ENCODE assay signal across 14 cellular contexts in the genomic region with DNA sequence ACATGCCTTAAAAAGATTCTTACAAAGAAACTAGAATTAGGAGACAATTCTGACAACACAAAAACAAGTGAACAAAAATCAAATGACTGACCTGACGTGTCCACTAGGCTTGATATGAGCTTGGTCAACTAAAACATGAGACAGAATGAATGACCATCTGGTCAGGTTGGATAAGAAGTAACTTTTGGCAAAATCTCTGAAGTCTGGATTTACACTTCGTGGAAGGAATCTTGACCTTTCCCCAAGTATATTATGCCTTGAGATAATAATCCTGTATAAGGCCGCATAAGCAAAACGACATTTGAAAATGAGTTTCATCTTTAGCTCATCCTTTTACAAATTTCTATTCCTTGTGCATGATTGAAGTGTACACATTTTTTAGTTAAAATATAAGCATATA. TPM values are rescaled to one million over a fixed set of nuclear protein-coding genes. Genes with fewer than 3 reads are reported as not detected.
A peak's percentile ranks its signal among the peaks of the same experiment; 100 is the strongest.
DNase-seq lines count a peak whose midpoint lies in the region; ATAC-seq and TF ChIP-seq lines count a peak whose summit lies in the region.
"Had no signal": no experiment of that assay in that cellular context is flagged by ENCODE, and none has a peak within 500 bp of the region (broad histone marks: within the 10 kb centered on the region; RNA-seq: fewer than 3 reads in every experiment).

No MANE protein-coding gene starts in this region.

- no peaks in the 10 kb centered on the region for H3K9me3 ChIP-seq in liver (ENCODE audit: control insufficient read depth in 4 of 4, low read length in 3 of 4)

- peaks cover 30% of the 10 kb centered on the region for H3K27me3 Mint-ChIP-seq in GM23338 (ENCODE audit: insufficient read depth, low read depth, poor library complexity)

- H2AFZ ChIP-seq in GM23338, result no peak overlapping the region; the same call in 1 of the 2 replicates

- H3K27me3 ChIP-seq in GM23338 (ENCODE audit: insufficient read depth) (peaks cover 26% of the 10 kb centered on the region), liver (ENCODE audit: control insufficient read depth in 4 of 4, insufficient read depth in 4 of 4, low read length in 3 of 4) (no peaks in the 10 kb centered on the region)
- H3K27me3 ChIP-seq: BLaER1 treated with 17β-estradiol and CSF1 and Interleukin-3, amounts not matched to agents 10 nM and 100 nM had no signal

- H3K4me1 ChIP-seq in GM23338 (ENCODE audit: insufficient read depth) (no peaks in the 10 kb centered on the region), liver (ENCODE audit: control insufficient read depth in 4 of 4, insufficient read depth in 4 of 4, low read length in 3 of 4) (peaks cover 15 to 75% (median 57%) of the 10 kb centered on the region in 4 donors)
- H3K4me1 ChIP-seq: BLaER1 treated with 17β-estradiol and CSF1 and Interleukin-3, amounts not matched to agents 10 nM and 100 nM had no signal

- no peaks in the 10 kb centered on the region for H3K9me2 ChIP-seq in GM23338 (ENCODE audit: insufficient read depth)

- no peak overlapping the region for H3K9ac ChIP-seq in liver (ENCODE audit: low read depth in 1 of 2, low read length in 2 of 2)
- H3K9ac ChIP-seq: BLaER1 treated with 17β-estradiol and CSF1 and Interleukin-3, amounts not matched to agents 10 nM and 100 nM had no signal

- no peaks in the 10 kb centered on the region for H3K79me2 ChIP-seq in GM23338 (replicated peaks; ENCODE audit: insufficient read depth)

- H3K4me1 Mint-ChIP-seq in GM23338, result peaks cover 5% of the 10 kb centered on the region; the same call in 1 of the 3 replicates

- H4K20me1 ChIP-seq in GM23338 (replicated peaks; ENCODE audit: insufficient read depth), result no peaks in the 10 kb centered on the region
- H4K20me1 ChIP-seq: BLaER1 treated with 17β-estradiol and CSF1 and Interleukin-3, amounts not matched to agents 10 nM and 100 nM had no signal

- no peaks in the 10 kb centered on the region for H3F3A ChIP-seq in GM23338 (replicated peaks; ENCODE audit: low read depth)

- H3K36me3 ChIP-seq in GM23338 (ENCODE audit: insufficient read depth), result no peaks in the 10 kb centered on the region
- H3K36me3 ChIP-seq in liver (ENCODE audit: control insufficient read depth in 4 of 4, insufficient read depth in 3 of 4, low read depth in 1 of 4, low read length in 3 of 4), result peaks cover 2 to 14% (median 4%) of the 10 kb centered on the region in 4 donors
- H3K36me3 ChIP-seq: BLaER1 treated with 17β-estradiol and CSF1 and Interleukin-3, amounts not matched to agents 10 nM and 100 nM had no signal

- H3K27ac ChIP-seq in GM23338 (ENCODE audit: low read depth) (no peak overlapping the region), liver (ENCODE audit: low read depth in 1 of 2, low read length in 2 of 2) (peak overlapping the region; percentile 77 to 84)
- H3K27ac ChIP-seq: 22Rv1; BLaER1 treated with 17β-estradiol and CSF1 and Interleukin-3, amounts not matched to agents 10 nM and 100 nM had no signal

- H3K4me3 Mint-ChIP-seq in GM23338, result no peak overlapping the region
- H3K4me3 Mint-ChIP-seq: CD4-positive, CD25-positive, alpha-beta regulatory T cell; IgD-negative memory B cell had no signal

- 51% methylated on average over 4 of the region's 4 CpGs for WGBS in liver

- H3K27ac Mint-ChIP-seq in GM23338, result no peak overlapping the region
- H3K27ac Mint-ChIP-seq: CD4-positive, CD25-positive, alpha-beta regulatory T cell; IgD-negative memory B cell had no signal

- 0 out of 3 replicates have a peak, but pooled peaks cover 3% of the 10 kb centered on the region for H3K9me3 Mint-ChIP-seq in GM23338
- H3K9me3 Mint-ChIP-seq: IgD-negative memory B cell had no signal

- no peak overlapping the region for H3K4me3 ChIP-seq in GM23338
- peak overlapping the region in 2 of 3 donors; percentile 70 to 90 for H3K4me3 ChIP-seq in liver (ENCODE audit: low read depth in 1 of 3, low read length in 3 of 3)
- H3K4me3 ChIP-seq: BLaER1 treated with 17β-estradiol and CSF1 and Interleukin-3, amounts not matched to agents 10 nM and 100 nM had no signal

- no peak for DNase-seq in GM23338 (ENCODE audit: low spot score)
- DNase-seq in cerebellar cortex (ENCODE audit: low spot score), result peak; percentile 8
- DNase-seq in superior temporal gyrus (ENCODE audit: extremely low spot score), result peak; percentile 55
- no peak for DNase-seq in effector CD4-positive, alpha-beta T cell
- no peak for DNase-seq in NCI-H69 (lab: John Stamatoyannopoulos, UW)
- DNase-seq: CD4-positive, CD25-positive, alpha-beta regulatory T cell; DMS53; GF-D8 had no signal

- no peak for TF ChIP-seq RAD21 in liver (IDR thresholded peaks at IDR 0.05)

- H3K4me2 ChIP-seq in GM23338, result peak overlapping the region; percentile 80
- H3K4me2 ChIP-seq: BLaER1 treated with 17β-estradiol and CSF1 and Interleukin-3, amounts not matched to agents 10 nM and 100 nM had no signal

- ATAC-seq in GM23338 (no peak), HG03460 (IDR thresholded peaks at IDR 0.05; ENCODE audit: unreplicated experiment) (no peak)
- ATAC-seq: HCT116 had no signal

- no peaks in the 10 kb centered on the region for H3K36me3 Mint-ChIP-seq in GM23338 (ENCODE audit: low read depth)
- H3K36me3 Mint-ChIP-seq: CD4-positive, CD25-positive, alpha-beta regulatory T cell; IgD-negative memory B cell had no signal

- TF ChIP-seq CTCF in GM23338 (conservative IDR thresholded peaks at IDR 0.05; ENCODE audit: low read depth in 2 of 2), result no peak
- TF ChIP-seq CTCF in liver (IDR thresholded peaks at IDR 0.05; ENCODE audit: low read depth, low read length, missing input control), result no peak

TF ChIP-seq in liver, 16 proteins besides CTCF, POLR2A, EP300 and RAD21:
- TF ChIP-seq SP1 (IDR thresholded peaks at IDR 0.05) (no peak), HNF4G (IDR thresholded peaks at IDR 0.05) (no peak)
- TF ChIP-seq, protein P1, sequence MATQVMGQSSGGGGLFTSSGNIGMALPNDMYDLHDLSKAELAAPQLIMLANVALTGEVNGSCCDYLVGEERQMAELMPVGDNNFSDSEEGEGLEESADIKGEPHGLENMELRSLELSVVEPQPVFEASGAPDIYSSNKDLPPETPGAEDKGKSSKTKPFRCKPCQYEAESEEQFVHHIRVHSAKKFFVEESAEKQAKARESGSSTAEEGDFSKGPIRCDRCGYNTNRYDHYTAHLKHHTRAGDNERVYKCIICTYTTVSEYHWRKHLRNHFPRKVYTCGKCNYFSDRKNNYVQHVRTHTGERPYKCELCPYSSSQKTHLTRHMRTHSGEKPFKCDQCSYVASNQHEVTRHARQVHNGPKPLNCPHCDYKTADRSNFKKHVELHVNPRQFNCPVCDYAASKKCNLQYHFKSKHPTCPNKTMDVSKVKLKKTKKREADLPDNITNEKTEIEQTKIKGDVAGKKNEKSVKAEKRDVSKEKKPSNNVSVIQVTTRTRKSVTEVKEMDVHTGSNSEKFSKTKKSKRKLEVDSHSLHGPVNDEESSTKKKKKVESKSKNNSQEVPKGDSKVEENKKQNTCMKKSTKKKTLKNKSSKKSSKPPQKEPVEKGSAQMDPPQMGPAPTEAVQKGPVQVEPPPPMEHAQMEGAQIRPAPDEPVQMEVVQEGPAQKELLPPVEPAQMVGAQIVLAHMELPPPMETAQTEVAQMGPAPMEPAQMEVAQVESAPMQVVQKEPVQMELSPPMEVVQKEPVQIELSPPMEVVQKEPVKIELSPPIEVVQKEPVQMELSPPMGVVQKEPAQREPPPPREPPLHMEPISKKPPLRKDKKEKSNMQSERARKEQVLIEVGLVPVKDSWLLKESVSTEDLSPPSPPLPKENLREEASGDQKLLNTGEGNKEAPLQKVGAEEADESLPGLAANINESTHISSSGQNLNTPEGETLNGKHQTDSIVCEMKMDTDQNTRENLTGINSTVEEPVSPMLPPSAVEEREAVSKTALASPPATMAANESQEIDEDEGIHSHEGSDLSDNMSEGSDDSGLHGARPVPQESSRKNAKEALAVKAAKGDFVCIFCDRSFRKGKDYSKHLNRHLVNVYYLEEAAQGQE (IDR thresholded peaks at IDR 0.05), result no peak

RNA-seq across cellular contexts. Expression of a gene that starts 1.1 kb away (rescaled TPM):
- 0.76 and 2.9 TPM in 2 replicates for total RNA-seq in GM23338 (2014; rRNA removed; shearing (Covaris generic))
- 0.03 and 0.16 TPM in 2 replicates for polyA plus RNA-seq in GM23338 (2016; fragmentation: Nextera tagmentation; extraction: Ambion mirVana)
- total RNA-seq in liver, result 1,000 to 10,000 TPM; 5,845 to 6,687 TPM
- polyA plus RNA-seq in liver, result 1,000 to 10,000 TPM; 5,045 to 9,659 TPM
- polyA plus RNA-seq: CD4-positive, CD25-positive, alpha-beta regulatory T cell; IgD-negative memory B cell had no signal

Comparison
In these comparisons a context has a peak if more than half of its experiments do, and no peak if none do; other contexts are left out.
1. DNase-seq: peak in cerebellar cortex (single experiment) and superior temporal gyrus (single experiment); none in GM23338 (single experiment), effector CD4-positive, alpha-beta T cell (single experiment) and NCI-H69 (single experiment).
2. RNA of a gene that starts 1.1 kb away (total RNA-seq): 5,845 to 6,687 TPM in liver; 0.76 to 2.9 TPM in GM23338; every median in the first group is over 1,000 times any median in the second.